Comparison of ENCODE assay signal across 11 cellular contexts in genomic region chr20:48763183-48764030, GRCh38.
DNase-seq lines count a peak whose midpoint lies in the region; ATAC-seq and TF ChIP-seq lines count a peak whose summit lies in the region.
"Had no signal": no experiment of that assay in that cellular context is flagged by ENCODE, and none has a peak within 500 bp of the region (broad histone marks: within the 10 kb centered on the region; RNA-seq: fewer than 3 reads in every experiment).

No MANE protein-coding gene starts in this region.

- TF ChIP-seq POLR2A in Peyer's patch (IDR thresholded peaks at IDR 0.05): no peak

- H3K27me3 ChIP-seq in Peyer's patch (no peaks in the 10 kb centered on the region), right atrium auricular region (no peaks in the 10 kb centered on the region)
- H3K27me3 ChIP-seq: SJCRH30 had no signal

- H3K36me3 Mint-ChIP-seq in activated naive CD8-positive, alpha-beta T cell treated with anti-CD3 and anti-CD28 coated beads for 36 hours: peaks cover 66% of the 10 kb centered on the region

- no peak for TF ChIP-seq CTCF in Peyer's patch (IDR thresholded peaks at IDR 0.05)
- TF ChIP-seq CTCF in right atrium auricular region (IDR thresholded peaks at IDR 0.05): no peak

- H3K4me1 ChIP-seq in Peyer's patch (peaks cover 0 to 29% (median 12%) of the 10 kb centered on the region in 4 donors), right atrium auricular region (peaks cover 0 to 20% of the 10 kb centered on the region in 2 donors)

- no peaks in the 10 kb centered on the region for H3K27me3 Mint-ChIP-seq in activated naive CD8-positive, alpha-beta T cell treated with anti-CD3 and anti-CD28 coated beads for 36 hours

- H3K9me3 ChIP-seq in Peyer's patch (no peaks in the 10 kb centered on the region), right atrium auricular region (no peaks in the 10 kb centered on the region)

- ATAC-seq in GM19328 (IDR thresholded peaks at IDR 0.05; ENCODE audit: unreplicated experiment): no peak
- ATAC-seq: GM12878 had no signal

- H3K27ac Mint-ChIP-seq in activated naive CD8-positive, alpha-beta T cell treated with anti-CD3 and anti-CD28 coated beads for 36 hours: peak overlapping the region; percentile 97

- peak overlapping the region; percentile 9 to 83 (median 26) for H3K27ac ChIP-seq in Peyer's patch
- H3K27ac ChIP-seq in right atrium auricular region: peak overlapping the region; percentile 1 to 23
- H3K27ac ChIP-seq in skin epidermis: peak overlapping the region in 15 of 21 experiments; percentile 0 to 93 (median 37)
- H3K27ac ChIP-seq: SJCRH30 had no signal

- peaks cover 18% of the 10 kb centered on the region for H3K9me3 Mint-ChIP-seq in activated naive CD8-positive, alpha-beta T cell treated with anti-CD3 and anti-CD28 coated beads for 36 hours

- peaks cover 87% of the 10 kb centered on the region for H3K4me1 Mint-ChIP-seq in activated naive CD8-positive, alpha-beta T cell treated with anti-CD3 and anti-CD28 coated beads for 36 hours

- H3K4me3 ChIP-seq in Peyer's patch: no peak overlapping the region
- no peak overlapping the region for H3K4me3 ChIP-seq in right atrium auricular region
- H3K4me3 ChIP-seq in skin epidermis: no peak overlapping the region
- H3K4me3 ChIP-seq: GM12878, SJCRH30 had no signal

- H3K4me3 Mint-ChIP-seq in activated naive CD8-positive, alpha-beta T cell treated with anti-CD3 and anti-CD28 coated beads for 36 hours: no peak overlapping the region

- H3K36me3 ChIP-seq in Peyer's patch (no peaks in the 10 kb centered on the region), right atrium auricular region (no peaks in the 10 kb centered on the region)
- H3K36me3 ChIP-seq: SJCRH30 had no signal

- peak in 1 of 3 donors; percentile 44 for DNase-seq in Peyer's patch
- DNase-seq in activated naive CD8-positive, alpha-beta T cell treated with anti-CD3 and anti-CD28 coated beads for 36 hours: no peak
- DNase-seq in right atrium auricular region (ENCODE audit: low spot score): no peak
- DNase-seq in HT-29 (ENCODE audit: low spot score): no peak
- DNase-seq in GOT3 (lab: John Stamatoyannopoulos, UW): no peak
- DNase-seq: DMS 273 treated with DMSO at 0.1 percent for 48 hours, NCI-H524 treated with DMSO at 0.1 percent for 48 hours, SJCRH30 had no signal
